In the genomic region with DNA sequence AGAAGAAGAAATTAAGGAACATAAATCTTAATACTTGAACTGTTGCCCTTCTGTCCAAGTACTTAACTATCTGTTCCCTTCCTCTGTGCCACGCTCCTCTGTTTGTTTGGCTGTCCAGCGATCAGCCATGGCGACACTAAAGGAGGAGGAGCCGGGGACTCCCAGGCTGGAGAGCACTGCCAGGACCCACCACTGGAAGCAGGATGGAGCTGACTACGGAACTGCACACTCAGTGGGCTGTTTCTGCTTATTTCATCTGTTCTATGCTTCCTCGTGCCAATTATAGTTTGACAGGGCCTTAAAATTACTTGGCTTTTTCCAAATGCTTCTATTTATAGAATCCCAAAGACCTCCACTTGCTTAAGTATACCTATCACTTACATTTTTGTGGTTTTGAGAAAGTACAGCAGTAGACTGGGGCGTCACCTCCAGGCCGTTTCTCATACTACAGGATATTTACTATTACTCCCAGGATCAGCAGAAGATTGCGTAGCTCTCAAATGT, we compare ENCODE assay signal across 8 cellular contexts. TPM values are rescaled to one million over a fixed set of nuclear protein-coding genes. Genes with fewer than 3 reads are reported as not detected.
DNase-seq lines count a peak whose midpoint lies in the region; ATAC-seq and TF ChIP-seq lines count a peak whose summit lies in the region.

No MANE protein-coding gene starts in this region.

- H3K4me3 Mint-ChIP-seq in activated CD4-positive, alpha-beta T cell treated with anti-CD3 and anti-CD28 coated beads for 36 hours = no peak overlapping the region
- peak overlapping the region in 1 of 5 experiments; percentile 17 for H3K4me3 Mint-ChIP-seq in brain
- H3K4me3 Mint-ChIP-seq in T-cell = no peak overlapping the region
- H3K4me3 Mint-ChIP-seq in CD8-positive, alpha-beta T cell = no peak overlapping the region

- H3K9me3 Mint-ChIP-seq in activated CD4-positive, alpha-beta T cell treated with anti-CD3 and anti-CD28 coated beads for 36 hours (ENCODE audit: low read depth) = peaks cover 3% of the 10 kb centered on the region
- H3K9me3 Mint-ChIP-seq in brain = peaks cover 0 to 5% (median 0%) of the 10 kb centered on the region in 5 experiments
- no peaks in the 10 kb centered on the region for H3K9me3 Mint-ChIP-seq in T-cell
- H3K9me3 Mint-ChIP-seq in CD8-positive, alpha-beta T cell = no peaks in the 10 kb centered on the region

- peaks cover 89% of the 10 kb centered on the region for H3K36me3 Mint-ChIP-seq in activated CD4-positive, alpha-beta T cell treated with anti-CD3 and anti-CD28 coated beads for 36 hours (ENCODE audit: low read depth)
- H3K36me3 Mint-ChIP-seq in brain (no peaks in the 10 kb centered on the region), T-cell (peaks cover 68% of the 10 kb centered on the region)
- H3K36me3 Mint-ChIP-seq in CD8-positive, alpha-beta T cell = peaks cover 33% of the 10 kb centered on the region

- H3K27ac Mint-ChIP-seq in activated CD4-positive, alpha-beta T cell treated with anti-CD3 and anti-CD28 coated beads for 36 hours = peak overlapping the region; percentile 59
- H3K27ac Mint-ChIP-seq in brain (no peak overlapping the region), T-cell (no peak overlapping the region)
- H3K27ac Mint-ChIP-seq in CD8-positive, alpha-beta T cell = no peak overlapping the region

- intact Hi-C loops in activated CD4-positive, alpha-beta T cell treated with anti-CD3 and anti-CD28 coated beads for 36 hours (cut with DNase I, micrococcal nuclease) = no loop called here
- intact Hi-C loops in CD8-positive, alpha-beta T cell (cut with DNase I, micrococcal nuclease) = no loop called here

- H3K27ac ChIP-seq in CD8-positive, alpha-beta T cell (ENCODE audit: low read depth, low read length) = no peak overlapping the region

- H3K4me1 Mint-ChIP-seq in activated CD4-positive, alpha-beta T cell treated with anti-CD3 and anti-CD28 coated beads for 36 hours = peaks cover 73% of the 10 kb centered on the region
- H3K4me1 Mint-ChIP-seq in brain = no peaks in the 10 kb centered on the region
- peaks cover 16 to 23% (median 21%) of the 10 kb centered on the region in 3 donors for H3K4me1 Mint-ChIP-seq in T-cell
- H3K4me1 Mint-ChIP-seq in CD8-positive, alpha-beta T cell (ENCODE audit: low read depth) = peaks cover 18% of the 10 kb centered on the region

- H3K27me3 ChIP-seq in CD8-positive, alpha-beta T cell (ENCODE audit: insufficient read depth, low read length) = no peaks in the 10 kb centered on the region

- no peaks in the 10 kb centered on the region for H3K9me3 ChIP-seq in CD8-positive, alpha-beta T cell (ENCODE audit: low read length)

- peak; percentile 50 for DNase-seq in activated CD4-positive, alpha-beta T cell treated with anti-CD3 and anti-CD28 coated beads for 36 hours
- DNase-seq in activated CD4-positive, alpha-beta T cell treated with anti-CD3 and anti-CD28 coated beads, Interleukin-2, amount 50 U/mL, for 1 hour = no peak
- peak; percentile 46 to 71 for DNase-seq in NCI-H526 (lab: John Stamatoyannopoulos, UW)
- peak; percentile 55 to 70 for DNase-seq in lung microvascular endothelial cell (ENCODE audit: low read depth in 2 of 2)
- no peak for DNase-seq in T-cell
- DNase-seq in CD8-positive, alpha-beta T cell = no peak
- DNase-seq in cerebellar nuclear complex (lab: John Stamatoyannopoulos, UW) = no peak

- POLR2A ChIA-PET in activated CD4-positive, alpha-beta T cell treated with anti-CD3 and anti-CD28 coated beads for 36 hours (lab: Charles Lee) = interaction anchor here (0.6 to 2.2 kb wide), 8 partner anchors 9 to 80 kb away, joined by 3 to 13 read pairs (median 5); a partner anchor contains a TSS
- POLR2A ChIA-PET in T-cell (lab: Charles Lee) = interaction anchor here in 1 of 2 donors (0.5 kb wide), 1 partner anchor 186 kb away, joined by 3 read pairs; no protein-coding TSS in a partner anchor
- POLR2A ChIA-PET in CD8-positive, alpha-beta T cell (lab: Charles Lee) = interaction anchor here (1.7 kb wide), 1 partner anchor 12 kb away, joined by 4 read pairs; no protein-coding TSS in a partner anchor

- peak; percentile 72 to 79 for TF ChIP-seq CTCF in brain (conservative IDR thresholded peaks at IDR 0.05)
- TF ChIP-seq CTCF in CD8-positive, alpha-beta T cell (IDR thresholded peaks at IDR 0.05) = no peak

- no peak overlapping the region for H3K4me3 ChIP-seq in CD8-positive, alpha-beta T cell (ENCODE audit: low read depth, low read length)

- no peaks in the 10 kb centered on the region for H3K27me3 Mint-ChIP-seq in activated CD4-positive, alpha-beta T cell treated with anti-CD3 and anti-CD28 coated beads for 36 hours
- peaks cover 23% of the 10 kb centered on the region for H3K27me3 Mint-ChIP-seq in brain
- H3K27me3 Mint-ChIP-seq in T-cell = no peaks in the 10 kb centered on the region
- H3K27me3 Mint-ChIP-seq in CD8-positive, alpha-beta T cell (ENCODE audit: low read depth) = no peaks in the 10 kb centered on the region

- CTCF ChIA-PET in activated CD4-positive, alpha-beta T cell treated with anti-CD3 and anti-CD28 coated beads for 36 hours (lab: Charles Lee) = interaction anchor here (0.6 to 2.1 kb wide), 3 partner anchors 11 to 67 kb away, joined by 3 to 7 read pairs (median 4); no protein-coding TSS in a partner anchor
- CTCF ChIA-PET in T-cell (lab: Charles Lee) = no interaction called here
- CTCF ChIA-PET in CD8-positive, alpha-beta T cell (lab: Charles Lee) = interaction anchor here (0.5 to 1.5 kb wide), 5 partner anchors 8 to 221 kb away, joined by 3 to 4 read pairs (median 3); no protein-coding TSS in a partner anchor

- no peaks in the 10 kb centered on the region for H3K36me3 ChIP-seq in CD8-positive, alpha-beta T cell (ENCODE audit: insufficient read depth, low read length)

- ATAC-seq in activated CD4-positive, alpha-beta T cell treated with anti-CD3 and anti-CD28 coated beads for 36 hours = no peak
- ATAC-seq in T-cell (replicated peaks in 1 of 4) = no peak
- no peak for ATAC-seq in CD8-positive, alpha-beta T cell

- peaks cover 17% of the 10 kb centered on the region for H3K4me1 ChIP-seq in CD8-positive, alpha-beta T cell (ENCODE audit: insufficient read depth, low read length)

RNA-seq across cellular contexts. Expression of a gene that starts 17.1 kb away (rescaled TPM):
- total RNA-seq in activated CD4-positive, alpha-beta T cell treated with anti-CD3 and anti-CD28 coated beads for 36 hours = 100 to 1,000 TPM; 601 to 617 TPM
- 0.08 TPM for polyA plus RNA-seq in brain (ENCODE audit: insufficient read depth, low read depth, low replicate concordance)
- total RNA-seq in lung microvascular endothelial cell (not detected in 2 replicates), T-cell (10 to 100 TPM; 16.9 to 67.2 (median 28.4) TPM)
- total RNA-seq in CD8-positive, alpha-beta T cell = 10 to 100 TPM; 24.7 to 25.6 TPM

Comparison
In these comparisons a context has a peak if more than half of its experiments do, and no peak if none do; other contexts are left out.
1. DNase-seq: peak in activated CD4-positive, alpha-beta T cell treated with anti-CD3 and anti-CD28 coated beads for 36 hours (single experiment), NCI-H526 (2 of 2) and lung microvascular endothelial cell (2 of 2); none in activated CD4-positive, alpha-beta T cell treated with anti-CD3 and anti-CD28 coated beads, Interleukin-2, amount 50 U/mL, for 1 hour (single experiment), T-cell (0 of 34), CD8-positive, alpha-beta T cell (0 of 7) and cerebellar nuclear complex (0 of 2).
2. RNA of a gene that starts 17.1 kb away (total RNA-seq): 601 to 617 TPM in activated CD4-positive, alpha-beta T cell treated with anti-CD3 and anti-CD28 coated beads for 36 hours, 16.9 to 67.2 TPM in T-cell and 24.7 to 25.6 TPM in CD8-positive, alpha-beta T cell; not detected in lung microvascular endothelial cell; every median in the first group is over 10 times any median in the second.
3. CTCF ChIA-PET loops: an anchor here in activated CD4-positive, alpha-beta T cell treated with anti-CD3 and anti-CD28 coated beads for 36 hours (0.6 to 2.1 kb wide) and CD8-positive, alpha-beta T cell (0.5 to 1.5 kb wide); none called in T-cell.